In the genomic region with DNA sequence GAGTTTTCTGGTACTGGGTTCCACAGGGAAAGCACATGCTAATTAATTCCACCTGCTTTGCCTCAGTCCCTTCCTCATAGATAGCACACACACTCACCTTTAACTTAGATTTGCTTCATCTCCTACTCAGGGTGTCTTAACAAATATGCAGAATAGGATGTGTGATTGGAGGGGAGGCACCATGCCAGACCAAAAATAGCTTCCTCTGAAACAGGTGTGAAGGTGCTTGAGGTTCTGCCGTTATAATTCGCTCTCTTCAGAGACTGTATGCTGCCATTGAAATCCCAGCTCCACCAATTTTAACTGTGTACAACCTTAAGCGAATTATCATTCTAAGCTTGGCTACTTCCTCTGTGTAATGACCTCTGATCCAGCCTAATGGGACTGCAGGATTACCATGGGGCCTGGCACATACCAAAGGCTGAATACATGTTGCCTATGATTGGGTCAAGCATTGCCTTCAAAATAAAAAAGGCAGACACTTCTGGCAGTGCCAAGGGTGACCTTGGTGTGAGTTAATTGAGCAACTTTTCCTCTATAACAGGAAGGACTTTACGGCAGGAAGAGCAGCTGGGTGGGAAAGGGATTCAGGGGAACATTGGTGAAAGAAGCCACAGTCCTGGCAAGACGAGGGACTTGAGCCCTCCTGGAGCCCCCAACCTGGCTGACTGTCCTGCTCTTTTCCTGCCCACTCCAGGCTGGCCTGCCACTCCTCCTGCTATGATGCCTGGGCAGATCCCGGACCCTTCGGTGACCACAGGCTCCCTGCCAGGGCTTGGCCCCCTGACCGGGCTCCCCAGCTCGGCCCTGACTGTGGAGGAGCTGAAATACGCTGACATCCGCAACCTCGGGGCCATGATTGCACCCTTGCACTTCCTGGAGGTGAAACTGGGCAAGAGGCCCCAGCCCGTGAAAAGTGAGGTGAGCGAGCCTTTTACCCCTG, we compare ENCODE assay signal across 23 cellular contexts. TPM values are rescaled to one million over a fixed set of nuclear protein-coding genes. Genes with fewer than 3 reads are reported as not detected.
A peak's percentile ranks its signal among the peaks of the same experiment; 100 is the strongest.
DNase-seq lines count a peak whose midpoint lies in the region; ATAC-seq, FAIRE-seq and TF ChIP-seq lines count a peak whose summit lies in the region.
"Had no signal": no experiment of that assay in that cellular context is flagged by ENCODE, and none has a peak within 500 bp of the region (broad histone marks: within the 10 kb centered on the region; RNA-seq: fewer than 3 reads in every experiment).

No MANE protein-coding gene starts in this region.

- no peak for FAIRE-seq in small intestine (lab: Jason Lieb, UNC)
- FAIRE-seq: GM19239 had no signal

- H3K36me3 ChIP-seq in esophagus squamous epithelium: peaks cover 9 to 99% (median 17%) of the 10 kb centered on the region in 3 donors
- H3K36me3 ChIP-seq in small intestine (ENCODE audit: control insufficient read depth in 2 of 2, insufficient read depth in 2 of 2, low read length in 2 of 2): peaks cover 0 to 16% of the 10 kb centered on the region in 2 donors

- no peak for TF ChIP-seq POLR2A in esophagus squamous epithelium (IDR thresholded peaks at IDR 0.05)

- peak; percentile 59 for DNase-seq in NCI-H1105 treated with DMSO at 0.1 percent for 48 hours (lab: John Stamatoyannopoulos, UW)
- DNase-seq in NCI-H1105 (lab: John Stamatoyannopoulos, UW): no peak
- DNase-seq in NCI-H82 treated with DMSO at 0.1 percent for 48 hours (lab: John Stamatoyannopoulos, UW; ENCODE audit: unreplicated experiment): peak; percentile 21
- no peak for DNase-seq in esophagus squamous epithelium (lab: John Stamatoyannopoulos, UW)
- DNase-seq in small intestine: peak; percentile 62
- no peak for DNase-seq in mesenteric fat pad (ENCODE audit: low spot score)
- DNase-seq in HUDEP-2 (lab: John Stamatoyannopoulos, UW; ENCODE audit: unreplicated experiment in 76 of 76): no peak
- DNase-seq: 8988T; activated CD4-positive, alpha-beta T cell treated with anti-CD3 and anti-CD28 coated beads, Interleukin-2, amount 50 U/mL, for 1 hour; activated CD8-positive, alpha-beta memory T cell treated with anti-CD3 and anti-CD28 coated beads, Interleukin-2, amount 50 U/mL, for 48 hours; activated gamma-delta T cell treated with Interleukin-2 at 50 U/mL for 16 hours; amniotic stem cell; Caco-2; GOT3; NCI-H1694; NCI-H446; right cardiac atrium; SHP77; stimulated activated naive CD4-positive, alpha-beta T cell; T-cell; upper lobe of right lung had no signal

- H3K27me3 ChIP-seq in esophagus squamous epithelium: no peaks in the 10 kb centered on the region
- H3K27me3 ChIP-seq in small intestine (ENCODE audit: control insufficient read depth in 2 of 2, insufficient read depth in 2 of 2, low read length in 2 of 2): no peaks in the 10 kb centered on the region
- H3K27me3 ChIP-seq: upper lobe of right lung had no signal

- H3K27ac ChIP-seq in esophagus squamous epithelium: peak overlapping the region in 3 of 4 donors; percentile 23 to 60 (median 29)
- no peak overlapping the region for H3K27ac ChIP-seq in small intestine (ENCODE audit: low read depth in 1 of 2, low read length in 1 of 2)
- H3K27ac ChIP-seq: upper lobe of right lung had no signal

- no peak for TF ChIP-seq CTCF in esophagus squamous epithelium (IDR thresholded peaks at IDR 0.05)

- ATAC-seq in HG02588 (IDR thresholded peaks at IDR 0.05; ENCODE audit: unreplicated experiment): no peak
- ATAC-seq: right cardiac atrium, T-cell, upper lobe of right lung had no signal

- 78 to 80% methylated on average over 5 to 8 of the region's 14 CpGs for WGBS in esophagus squamous epithelium, 2 donors
- WGBS in small intestine, 3 donors: 80 to 84% (median 80%) methylated on average over 14 of the region's 14 CpGs

- H3K9me3 ChIP-seq in esophagus squamous epithelium: no peaks in the 10 kb centered on the region
- H3K9me3 ChIP-seq in small intestine (ENCODE audit: control insufficient read depth, low read depth): no peaks in the 10 kb centered on the region
- H3K9me3 ChIP-seq: Caco-2, upper lobe of right lung had no signal

- H3K4me1 ChIP-seq in esophagus squamous epithelium (peaks cover 29 to 69% (median 29%) of the 10 kb centered on the region in 3 donors), small intestine (ENCODE audit: control insufficient read depth in 2 of 2, insufficient read depth in 1 of 2, low read depth in 1 of 2, low read length in 1 of 2) (peaks cover 3 to 4% of the 10 kb centered on the region in 2 donors)
- H3K4me1 ChIP-seq: Caco-2 had no signal

- no peak overlapping the region for H3K4me3 ChIP-seq in esophagus squamous epithelium
- no peak overlapping the region for H3K4me3 ChIP-seq in small intestine (ENCODE audit: low read depth in 1 of 2, low read length in 2 of 2)
- H3K4me3 ChIP-seq: upper lobe of right lung had no signal

- intact Hi-C loops in esophagus squamous epithelium (cut with DNase I): no loop called here

RNA-seq across cellular contexts. Expression of a gene that starts 9.7 kb away (rescaled TPM):
- total RNA-seq in esophagus squamous epithelium: 10 to 100 TPM; 20.9 to 41.8 (median 36.9) TPM
- polyA plus RNA-seq in small intestine: 10 to 100 TPM; 41.6 to 45.6 (median 42.7) TPM
- total RNA-seq in mesenteric fat pad: 113 TPM

Comparison
In these comparisons a context has a peak if more than half of its experiments do, and no peak if none do; other contexts are left out.
1. DNase-seq: peak in NCI-H1105 treated with DMSO at 0.1 percent for 48 hours (single experiment), NCI-H82 treated with DMSO at 0.1 percent for 48 hours (single experiment) and small intestine (single experiment); none in NCI-H1105 (single experiment), esophagus squamous epithelium (single experiment), mesenteric fat pad (single experiment) and HUDEP-2 (0 of 76).
2. H3K27ac ChIP-seq: peak in esophagus squamous epithelium (3 of 4); none in small intestine (0 of 2).